Comparison of ENCODE assay signal across 8 cellular contexts in genomic region chr10:102644066-102644645, GRCh38. TPM values are rescaled to one million over a fixed set of nuclear protein-coding genes. Genes with fewer than 3 reads are reported as not detected.
DNase-seq lines count a peak whose midpoint lies in the region; ATAC-seq, FAIRE-seq and TF ChIP-seq lines count a peak whose summit lies in the region.

TRIM8 (plus strand) TSS chr10:102644479; CDS start chr10:102644618, 139 bp downstream.

- H3K9me3 ChIP-seq in mucosa of stomach (ENCODE audit: control insufficient read depth, low read length) (no peaks in the 10 kb centered on the region), stomach smooth muscle (ENCODE audit: control insufficient read depth in 2 of 2, low read length in 2 of 2) (no peaks in the 10 kb centered on the region)

- no peaks in the 10 kb centered on the region for H3K27me3 ChIP-seq in mucosa of stomach (ENCODE audit: control insufficient read depth, insufficient read depth, low read length)
- H3K27me3 ChIP-seq in stomach smooth muscle (ENCODE audit: control insufficient read depth in 1 of 2, insufficient read depth in 2 of 2, low read length in 2 of 2), result no peaks in the 10 kb centered on the region

- peak within 1 kb of the TSS; percentile 100 for H3K4me3 Mint-ChIP-seq in endothelial cell (ENCODE audit: unreplicated experiment)

- POLR2A ChIA-PET in activated CD8-positive, alpha-beta memory T cell treated with anti-CD3 and anti-CD28 coated beads for 36 hours (lab: Charles Lee), result interaction anchor here (0.6 to 4.1 kb wide), 10 partner anchors 11 to 940 kb away, joined by 3 to 54 read pairs (median 5); partner anchors contain the start of genes ARL3, NFKB2 and SFXN2

- peaks cover 49% of the 10 kb centered on the region for H3K36me3 Mint-ChIP-seq in endothelial cell (ENCODE audit: low read depth, unreplicated experiment)

- H3K27ac Mint-ChIP-seq in endothelial cell (ENCODE audit: unreplicated experiment), result peak within 1 kb of the TSS; percentile 80

- H3K27me3 Mint-ChIP-seq in endothelial cell (ENCODE audit: unreplicated experiment), result peaks cover 27% of the 10 kb centered on the region

- H3K27ac ChIP-seq in stomach smooth muscle (ENCODE audit: low read length), result peak within 1 kb of the TSS; percentile 99

- peak; percentile 51 for FAIRE-seq in GM12892 (lab: Jason Lieb, UNC)

- H3K4me3 ChIP-seq in NB4 (ENCODE audit: low read depth, low read length) (peak within 1 kb of the TSS; percentile 96), mucosa of stomach (ENCODE audit: low read length) (peak within 1 kb of the TSS; percentile 98), stomach smooth muscle (ENCODE audit: low read length in 2 of 2) (peak within 1 kb of the TSS; percentile 79 to 92)

- H3K9me3 Mint-ChIP-seq in endothelial cell (ENCODE audit: unreplicated experiment), result no peaks in the 10 kb centered on the region

- TF ChIP-seq CTCF in NB4 (IDR thresholded peaks at IDR 0.05; ENCODE audit: low read depth, low read length), result no peak
- TF ChIP-seq CTCF in endothelial cell (IDR thresholded peaks at IDR 0.05; ENCODE audit: unreplicated experiment), result no peak

- peaks cover 31% of the 10 kb centered on the region for H3K4me1 ChIP-seq in mucosa of stomach (ENCODE audit: control insufficient read depth, insufficient read depth, low read length)
- H3K4me1 ChIP-seq in stomach smooth muscle (ENCODE audit: control insufficient read depth, insufficient read depth, low read length), result peaks cover 47% of the 10 kb centered on the region

- peaks cover 46% of the 10 kb centered on the region for H3K4me1 Mint-ChIP-seq in endothelial cell (ENCODE audit: unreplicated experiment)

- peak within 1 kb of the TSS; percentile 99 for H3K9ac ChIP-seq in mucosa of stomach (ENCODE audit: low read length)
- peak within 1 kb of the TSS; percentile 78 to 97 for H3K9ac ChIP-seq in stomach smooth muscle (ENCODE audit: low read length in 2 of 2)

- DNase-seq in GM12892 (ENCODE audit: insufficient read length) (no peak), NB4 (ENCODE audit: low read depth) (peak; percentile 79), endothelial cell (ENCODE audit: low spot score) (peak; percentile 62)

- TF ChIP-seq POLR2A in GM12892 (IDR thresholded peaks at IDR 0.05; ENCODE audit: low read depth, low read length), result no peak
- TF ChIP-seq POLR2A in NB4 (IDR thresholded peaks at IDR 0.05; ENCODE audit: extremely low read depth, insufficient read length), result no peak

- ATAC-seq in HG03135 (IDR thresholded peaks at IDR 0.05; ENCODE audit: unreplicated experiment) (no peak), HG03565 (IDR thresholded peaks at IDR 0.05; ENCODE audit: unreplicated experiment) (no peak)

- H3K36me3 ChIP-seq in mucosa of stomach (ENCODE audit: control insufficient read depth, insufficient read depth, low read length), result peaks cover 6% of the 10 kb centered on the region
- H3K36me3 ChIP-seq in stomach smooth muscle (ENCODE audit: control insufficient read depth in 2 of 2, insufficient read depth in 2 of 2, low read length in 2 of 2), result no peaks in the 10 kb centered on the region

- CTCF ChIA-PET in activated CD8-positive, alpha-beta memory T cell treated with anti-CD3 and anti-CD28 coated beads for 36 hours (lab: Charles Lee), result interaction anchor here (0.5 to 3.2 kb wide), 7 partner anchors 12 to 128 kb away, joined by 3 to 29 read pairs (median 3); partner anchors contain the start of genes ARL3 and SFXN2

RNA-seq across cellular contexts. Expression of gene TRIM8, which starts in this region (rescaled TPM):
- polyA plus RNA-seq in GM12892 (2012; ENCODE audit: missing spikeins), result 25.0 TPM
- 10 to 100 TPM; 67.1 to 71.0 TPM for total RNA-seq in activated CD8-positive, alpha-beta memory T cell treated with anti-CD3 and anti-CD28 coated beads for 36 hours
- 219 TPM for total RNA-seq in endothelial cell (ENCODE audit: unreplicated experiment)
